ENCODE assay signal across 8 cellular contexts in genomic region chr15:58065445-58066041, GRCh38. TPM values are rescaled to one million over a fixed set of nuclear protein-coding genes. Genes with fewer than 3 reads are reported as not detected.
DNase-seq lines count a peak whose midpoint lies in the region; ATAC-seq and TF ChIP-seq lines count a peak whose summit lies in the region.

ALDH1A2 (minus strand) TSS chr15:58065711; CDS start chr15:58065650, 61 bp downstream.

- peak in 1 of 4 experiments; percentile 1 for TF ChIP-seq CTCF in uterus (IDR thresholded peaks at IDR 0.05)

- no peak for DNase-seq in CD4-positive, CD25-positive, alpha-beta regulatory T cell
- DNase-seq in SJSA1 (ENCODE audit: low read depth in 1 of 2, low spot score in 2 of 2) (no peak), naive B cell (no peak), uterus (peak; percentile 56 to 67), SKM-1 treated with dmso at 0.1 percent for 144 hours (lab: John Stamatoyannopoulos, UW; ENCODE audit: unreplicated experiment) (no peak), NCI-H1105 treated with DMSO at 0.1 percent for 48 hours (lab: John Stamatoyannopoulos, UW) (no peak), SKM-1 (lab: John Stamatoyannopoulos, UW; ENCODE audit: unreplicated experiment) (no peak)

- no peak within 1 kb of the TSS for H3K27ac ChIP-seq in CD4-positive, CD25-positive, alpha-beta regulatory T cell (ENCODE audit: insufficient read depth, low read length, poor library complexity, severe bottlenecking)
- H3K27ac ChIP-seq in SJSA1 (no peak within 1 kb of the TSS), esophagus (ENCODE audit: low read depth in 2 of 2, low read length in 1 of 2) (no peak within 1 kb of the TSS), uterus (peak within 1 kb of the TSS; percentile 92 to 96)

- peak within 1 kb of the TSS; percentile 11 to 82 (median 74) for H3K4me3 Mint-ChIP-seq in CD4-positive, CD25-positive, alpha-beta regulatory T cell
- H3K4me3 Mint-ChIP-seq in naive B cell = peak within 1 kb of the TSS; percentile 64 to 87 (median 81)

- 3 to 6% methylated on average over 71 to 75 of the region's 75 CpGs for WGBS in esophagus, 2 donors

- peaks cover 42% of the 10 kb centered on the region for H3K27me3 ChIP-seq in CD4-positive, CD25-positive, alpha-beta regulatory T cell (ENCODE audit: control insufficient read depth, insufficient read depth, low read length)
- H3K27me3 ChIP-seq in SJSA1 (replicated peaks) = peaks cover 42% of the 10 kb centered on the region
- peaks cover 8 to 17% of the 10 kb centered on the region in 2 donors for H3K27me3 ChIP-seq in esophagus (ENCODE audit: control insufficient read depth in 1 of 2, insufficient read depth in 2 of 2, low read length in 2 of 2)
- H3K27me3 ChIP-seq in uterus = no peaks in the 10 kb centered on the region

- no peaks in the 10 kb centered on the region for H3K9me3 ChIP-seq in CD4-positive, CD25-positive, alpha-beta regulatory T cell (ENCODE audit: control insufficient read depth in 2 of 2, low read length in 2 of 2)
- H3K9me3 ChIP-seq in SJSA1 (replicated peaks) (no peaks in the 10 kb centered on the region; the same call in 1 of the 2 replicates), esophagus (ENCODE audit: control insufficient read depth in 2 of 2, insufficient read depth in 1 of 2, low read depth in 1 of 2, low read length in 1 of 2) (peaks cover 0 to 5% of the 10 kb centered on the region in 2 donors), uterus (no peaks in the 10 kb centered on the region)

- H3K27me3 Mint-ChIP-seq in CD4-positive, CD25-positive, alpha-beta regulatory T cell = peaks cover 57% of the 10 kb centered on the region
- peaks cover 50 to 66% (median 59%) of the 10 kb centered on the region in 3 donors for H3K27me3 Mint-ChIP-seq in naive B cell

- H3K36me3 Mint-ChIP-seq in CD4-positive, CD25-positive, alpha-beta regulatory T cell = no peaks in the 10 kb centered on the region
- peaks cover 0 to 8% of the 10 kb centered on the region in 2 donors for H3K36me3 Mint-ChIP-seq in naive B cell

- H3K4me1 Mint-ChIP-seq in CD4-positive, CD25-positive, alpha-beta regulatory T cell = peaks cover 0 to 17% (median 9%) of the 10 kb centered on the region in 4 donors
- H3K4me1 Mint-ChIP-seq in naive B cell = peaks cover 6 to 11% (median 6%) of the 10 kb centered on the region in 3 donors

- peak within 1 kb of the TSS in 1 of 3 donors; percentile 20 for H3K27ac Mint-ChIP-seq in CD4-positive, CD25-positive, alpha-beta regulatory T cell
- H3K27ac Mint-ChIP-seq in naive B cell = peak within 1 kb of the TSS in 2 of 6 donors; percentile 47 to 90

- peaks cover 0 to 6% (median 0%) of the 10 kb centered on the region in 7 donors for H3K9me3 Mint-ChIP-seq in CD4-positive, CD25-positive, alpha-beta regulatory T cell
- peaks cover 0 to 14% (median 0%) of the 10 kb centered on the region in 7 donors for H3K9me3 Mint-ChIP-seq in naive B cell

- TF ChIP-seq POLR2A in uterus (IDR thresholded peaks at IDR 0.05) = peak; percentile 22 to 58

- peaks cover 14% of the 10 kb centered on the region for H3K4me1 ChIP-seq in CD4-positive, CD25-positive, alpha-beta regulatory T cell (ENCODE audit: control insufficient read depth, insufficient read depth, low read length, poor library complexity, severe bottlenecking)
- H3K4me1 ChIP-seq in SJSA1 (replicated peaks) = peaks cover 6% of the 10 kb centered on the region
- H3K4me1 ChIP-seq in esophagus (ENCODE audit: control insufficient read depth in 2 of 2, insufficient read depth in 2 of 2, low read length in 1 of 2) = peaks cover 0 to 4% of the 10 kb centered on the region in 2 donors
- H3K4me1 ChIP-seq in uterus = peaks cover 0 to 3% of the 10 kb centered on the region in 2 donors

- intact Hi-C loops in uterus (cut with DNase I; ENCODE audit: low total_unique reads) = loop anchor here (10.0 kb wide), 2 partner anchors 321 to 401 kb away; no protein-coding TSS in a partner anchor

- H3K36me3 ChIP-seq in CD4-positive, CD25-positive, alpha-beta regulatory T cell (ENCODE audit: control insufficient read depth, insufficient read depth, low read length) = no peaks in the 10 kb centered on the region
- no peaks in the 10 kb centered on the region for H3K36me3 ChIP-seq in SJSA1
- no peaks in the 10 kb centered on the region for H3K36me3 ChIP-seq in esophagus (ENCODE audit: control insufficient read depth in 2 of 2, insufficient read depth in 2 of 2, low read length in 1 of 2)
- H3K36me3 ChIP-seq in uterus = no peaks in the 10 kb centered on the region

- no peak for ATAC-seq in CD4-positive, CD25-positive, alpha-beta regulatory T cell (ENCODE audit: low read depth in 2 of 2)
- ATAC-seq in naive B cell (ENCODE audit: low read depth in 2 of 2) = no peak

- no peak within 1 kb of the TSS for H3K4me3 ChIP-seq in CD4-positive, CD25-positive, alpha-beta regulatory T cell (ENCODE audit: low read depth, low read length)
- H3K4me3 ChIP-seq in SJSA1 (peak within 1 kb of the TSS; percentile 23), esophagus (ENCODE audit: low read depth in 1 of 2, low read length in 2 of 2) (peak within 1 kb of the TSS; percentile 34 to 40), uterus (peak within 1 kb of the TSS; percentile 53 to 60)

RNA-seq across cellular contexts. Expression of gene ALDH1A2, which starts in this region (rescaled TPM):
- total RNA-seq in CD4-positive, CD25-positive, alpha-beta regulatory T cell = not detected
- polyA plus RNA-seq in CD4-positive, CD25-positive, alpha-beta regulatory T cell = not detected
- not detected in 2 replicates for total RNA-seq in SJSA1 (2014; rRNA removed; shearing (Covaris generic))
- under 1 TPM; 0.24 to 0.27 TPM for polyA plus RNA-seq in esophagus
- not detected for polyA plus RNA-seq in naive B cell (ENCODE audit: low read depth in 6 of 6)
- total RNA-seq in uterus = 100 to 1,000 TPM in 2 of 4 donors, 10 to 100 TPM in 2; 47.9 to 128 (median 109) TPM

Comparison
In these comparisons a context has a peak if more than half of its experiments do, and no peak if none do; other contexts are left out.
1. RNA of gene ALDH1A2 (total RNA-seq): 47.9 to 128 TPM in uterus; not detected in CD4-positive, CD25-positive, alpha-beta regulatory T cell (single experiment) and not detected in SJSA1; every median in the first group is over 10 times any median in the second.
2. DNase-seq: peak in uterus (2 of 2); none in CD4-positive, CD25-positive, alpha-beta regulatory T cell (0 of 3), SJSA1 (0 of 2), naive B cell (single experiment), SKM-1 treated with dmso at 0.1 percent for 144 hours (single experiment), NCI-H1105 treated with DMSO at 0.1 percent for 48 hours (single experiment) and SKM-1 (single experiment).
3. H3K27ac ChIP-seq: peak in uterus (2 of 2); none in CD4-positive, CD25-positive, alpha-beta regulatory T cell (single experiment), SJSA1 (single experiment) and esophagus (0 of 2).